ENCODE assay signal across 9 cellular contexts in genomic region chr18:50193796-50194622, GRCh38. TPM values are rescaled to one million over a fixed set of nuclear protein-coding genes. Genes with fewer than 3 reads are reported as not detected.
DNase-seq lines count a peak whose midpoint lies in the region; ATAC-seq lines count a peak whose summit lies in the region.
"Had no signal": no experiment of that assay in that cellular context is flagged by ENCODE, and none has a peak within 500 bp of the region (broad histone marks: within the 10 kb centered on the region; RNA-seq: fewer than 3 reads in every experiment).

No MANE protein-coding gene starts in this region.

- WGBS in GM23248 (ENCODE audit: low coverage in 1 of 2, low lambda C conversion rate in 2 of 2, missing lambda C conversion rate in 2 of 2), 2 experiments: 1 to 3% methylated on average over 48 to 50 of the region's 68 CpGs

- no peaks in the 10 kb centered on the region for H4K20me1 ChIP-seq in GM23248 (ENCODE audit: insufficient read depth)

- no peak overlapping the region for H3K4me2 ChIP-seq in GM23248 (ENCODE audit: unreplicated experiment)

- no peaks in the 10 kb centered on the region for H3K79me2 ChIP-seq in GM23248 (ENCODE audit: insufficient read depth)

- peaks cover 0 to 18% of the 10 kb centered on the region in 2 donors for H3K27me3 ChIP-seq in naive thymus-derived CD4-positive, alpha-beta T cell (ENCODE audit: control insufficient read depth in 2 of 2, insufficient read depth in 2 of 2, low read length in 2 of 2)
- H3K27me3 ChIP-seq in GM23248 (replicated peaks; ENCODE audit: insufficient read depth): peaks cover 61% of the 10 kb centered on the region

- H3K27ac ChIP-seq in naive thymus-derived CD4-positive, alpha-beta T cell (ENCODE audit: low read depth, low read length): no peak overlapping the region
- H3K27ac ChIP-seq in GM23248: no peak overlapping the region

- peak overlapping the region; percentile 26 for H3K4me3 Mint-ChIP-seq in central memory CD8-positive, alpha-beta T cell
- peak overlapping the region; percentile 28 to 81 (median 62) for H3K4me3 Mint-ChIP-seq in naive thymus-derived CD4-positive, alpha-beta T cell
- no peak overlapping the region for H3K4me3 Mint-ChIP-seq in activated T-helper 2 cell treated with anti-CD3 and anti-CD28 coated beads, Interferon-gamma antibody, Interleukin-2, Interleukin-4, amounts not matched to agents 10 μg/mL and 5 μg/mL and 100 μg/mL, durations not matched to agents 14 hours and 24 hours and 36 hours (ENCODE audit: low read depth)
- H3K4me3 Mint-ChIP-seq: dendritic cell treated with granulocyte-macrophage colony-stimulating factor and Interleukin-4, amounts not matched to agents 40 ng/mL and 50 ng/mL, for 4 days had no signal

- no peak overlapping the region for H3K27ac Mint-ChIP-seq in central memory CD8-positive, alpha-beta T cell (ENCODE audit: low read depth)
- H3K27ac Mint-ChIP-seq in naive thymus-derived CD4-positive, alpha-beta T cell: no peak overlapping the region
- H3K27ac Mint-ChIP-seq in activated T-helper 2 cell treated with anti-CD3 and anti-CD28 coated beads, Interferon-gamma antibody, Interleukin-2, Interleukin-4, amounts not matched to agents 10 μg/mL and 5 μg/mL and 100 μg/mL, durations not matched to agents 14 hours and 24 hours and 36 hours: no peak overlapping the region
- H3K27ac Mint-ChIP-seq: dendritic cell treated with granulocyte-macrophage colony-stimulating factor and Interleukin-4, amounts not matched to agents 40 ng/mL and 50 ng/mL, for 4 days had no signal

- no peaks in the 10 kb centered on the region for H3K9me3 Mint-ChIP-seq in central memory CD8-positive, alpha-beta T cell
- H3K9me3 Mint-ChIP-seq in naive thymus-derived CD4-positive, alpha-beta T cell: peaks cover 0 to 2% (median 0%) of the 10 kb centered on the region in 11 donors
- H3K9me3 Mint-ChIP-seq in activated T-helper 2 cell treated with anti-CD3 and anti-CD28 coated beads, Interferon-gamma antibody, Interleukin-2, Interleukin-4, amounts not matched to agents 10 μg/mL and 5 μg/mL and 100 μg/mL, durations not matched to agents 14 hours and 24 hours and 36 hours: no peaks in the 10 kb centered on the region
- H3K9me3 Mint-ChIP-seq: dendritic cell treated with granulocyte-macrophage colony-stimulating factor and Interleukin-4, amounts not matched to agents 40 ng/mL and 50 ng/mL, for 4 days had no signal

- H2AFZ ChIP-seq in GM23248: no peak overlapping the region

- H3F3A ChIP-seq in GM23248 (ENCODE audit: insufficient read depth): no peaks in the 10 kb centered on the region

- DNase-seq in COLO668 (lab: John Stamatoyannopoulos, UW; ENCODE audit: unreplicated experiment) (peak; percentile 63), NCI-H1092 treated with DMSO at 0.1 percent for 48 hours (lab: John Stamatoyannopoulos, UW) (no peak), GM23248 (no peak), ureter (ENCODE audit: low spot score) (no peak)
- DNase-seq in central memory CD8-positive, alpha-beta T cell (ENCODE audit: low spot score in 2 of 2): no peak
- peak in 1 of 9 donors; percentile 8 for DNase-seq in naive thymus-derived CD4-positive, alpha-beta T cell
- no peak for DNase-seq in activated T-helper 2 cell treated with anti-CD3 and anti-CD28 coated beads, Interferon-gamma antibody, Interleukin-2, Interleukin-4, amounts not matched to agents 10 μg/mL and 5 μg/mL and 100 μg/mL, durations not matched to agents 14 hours and 24 hours and 36 hours (ENCODE audit: low spot score)

- in situ Hi-C loops in GM23248 (cut with MboI): no loop called here

- intact Hi-C loops in naive thymus-derived CD4-positive, alpha-beta T cell (cut with micrococcal nuclease): loop anchor here (2.0 to 10.0 kb wide), 3 partner anchors 185 to 683 kb away; no protein-coding TSS in a partner anchor
- intact Hi-C loops in activated T-helper 2 cell treated with anti-CD3 and anti-CD28 coated beads, Interferon-gamma antibody, Interleukin-2, Interleukin-4, amounts not matched to agents 10 μg/mL and 5 μg/mL and 100 μg/mL, durations not matched to agents 14 hours and 24 hours and 36 hours (cut with micrococcal nuclease): no loop called here

- H3K4me1 ChIP-seq in naive thymus-derived CD4-positive, alpha-beta T cell (ENCODE audit: control insufficient read depth in 2 of 2, insufficient read depth in 2 of 2, low read length in 2 of 2): peaks cover 0 to 5% of the 10 kb centered on the region in 2 donors
- no peaks in the 10 kb centered on the region for H3K4me1 ChIP-seq in GM23248 (ENCODE audit: insufficient read depth)

- POLR2A ChIA-PET in naive thymus-derived CD4-positive, alpha-beta T cell (lab: Charles Lee): no interaction called here

- CTCF ChIA-PET in naive thymus-derived CD4-positive, alpha-beta T cell (lab: Charles Lee): no interaction called here

- no peaks in the 10 kb centered on the region for H3K36me3 Mint-ChIP-seq in central memory CD8-positive, alpha-beta T cell (ENCODE audit: insufficient read depth)
- peaks cover 0 to 8% (median 0%) of the 10 kb centered on the region in 5 donors for H3K36me3 Mint-ChIP-seq in naive thymus-derived CD4-positive, alpha-beta T cell
- H3K36me3 Mint-ChIP-seq in activated T-helper 2 cell treated with anti-CD3 and anti-CD28 coated beads, Interferon-gamma antibody, Interleukin-2, Interleukin-4, amounts not matched to agents 10 μg/mL and 5 μg/mL and 100 μg/mL, durations not matched to agents 14 hours and 24 hours and 36 hours (ENCODE audit: low read depth): no peaks in the 10 kb centered on the region

- H3K4me3 ChIP-seq in naive thymus-derived CD4-positive, alpha-beta T cell (ENCODE audit: low read length): no peak overlapping the region
- H3K4me3 ChIP-seq in GM23248: no peak overlapping the region

- H3K36me3 ChIP-seq in naive thymus-derived CD4-positive, alpha-beta T cell (ENCODE audit: control insufficient read depth in 2 of 3, insufficient read depth in 3 of 3, low read length in 3 of 3): no peaks in the 10 kb centered on the region
- H3K36me3 ChIP-seq in GM23248 (ENCODE audit: low read depth): no peaks in the 10 kb centered on the region

- H3K9me2 ChIP-seq in GM23248 (ENCODE audit: insufficient read depth): no peaks in the 10 kb centered on the region

- H3K4me1 Mint-ChIP-seq in central memory CD8-positive, alpha-beta T cell: peaks cover 15% of the 10 kb centered on the region
- H3K4me1 Mint-ChIP-seq in naive thymus-derived CD4-positive, alpha-beta T cell: peaks cover 6 to 20% (median 17%) of the 10 kb centered on the region in 7 donors
- H3K4me1 Mint-ChIP-seq in activated T-helper 2 cell treated with anti-CD3 and anti-CD28 coated beads, Interferon-gamma antibody, Interleukin-2, Interleukin-4, amounts not matched to agents 10 μg/mL and 5 μg/mL and 100 μg/mL, durations not matched to agents 14 hours and 24 hours and 36 hours (ENCODE audit: low read depth): peaks cover 5% of the 10 kb centered on the region

- no peaks in the 10 kb centered on the region for H3K9me3 ChIP-seq in naive thymus-derived CD4-positive, alpha-beta T cell (ENCODE audit: control insufficient read depth in 2 of 3, low read length in 3 of 3)
- H3K9me3 ChIP-seq in GM23248 (ENCODE audit: low read depth): no peaks in the 10 kb centered on the region

- H3K9ac ChIP-seq in GM23248: no peak overlapping the region

- H3K27me3 Mint-ChIP-seq in central memory CD8-positive, alpha-beta T cell: peaks cover 76% of the 10 kb centered on the region
- peaks cover 62 to 78% (median 75%) of the 10 kb centered on the region in 5 donors for H3K27me3 Mint-ChIP-seq in naive thymus-derived CD4-positive, alpha-beta T cell
- peaks cover 65% of the 10 kb centered on the region for H3K27me3 Mint-ChIP-seq in activated T-helper 2 cell treated with anti-CD3 and anti-CD28 coated beads, Interferon-gamma antibody, Interleukin-2, Interleukin-4, amounts not matched to agents 10 μg/mL and 5 μg/mL and 100 μg/mL, durations not matched to agents 14 hours and 24 hours and 36 hours (ENCODE audit: low read depth)

- ATAC-seq in HG03045 (IDR thresholded peaks at IDR 0.05; ENCODE audit: unreplicated experiment): peak; percentile 8
- no peak for ATAC-seq in central memory CD8-positive, alpha-beta T cell (replicated peaks; ENCODE audit: extremely low read depth, poor library complexity, severe bottlenecking)
- no peak for ATAC-seq in naive thymus-derived CD4-positive, alpha-beta T cell

RNA-seq across cellular contexts. Expression of gene MYO5B, which starts 0.9 kb away (rescaled TPM):
- total RNA-seq in naive thymus-derived CD4-positive, alpha-beta T cell: not detected
- under 1 TPM; 0.02 to 0.04 TPM for polyA plus RNA-seq in naive thymus-derived CD4-positive, alpha-beta T cell
- not detected in 2 replicates for total RNA-seq in activated T-helper 2 cell treated with anti-CD3 and anti-CD28 coated beads, Interferon-gamma antibody, Interleukin-2, Interleukin-4, amounts not matched to agents 10 μg/mL and 5 μg/mL and 100 μg/mL, durations not matched to agents 14 hours and 24 hours and 36 hours
- not detected in 2 replicates for total RNA-seq in GM23248 (2014; rRNA removed; shearing (Covaris generic))
- 0.03 and 0.05 TPM in 2 replicates for polyA plus RNA-seq in GM23248 (2016; fragmentation: Nextera tagmentation; extraction: Ambion mirVana)
- 46.2 TPM for total RNA-seq in ureter

Comparison
In these comparisons a context has a peak if more than half of its experiments do, and no peak if none do; other contexts are left out.
1. RNA of gene MYO5B, which starts 0.9 kb away (total RNA-seq): 46.2 TPM in ureter (single experiment); not detected in naive thymus-derived CD4-positive, alpha-beta T cell, not detected in activated T-helper 2 cell treated with anti-CD3 and anti-CD28 coated beads, Interferon-gamma antibody, Interleukin-2, Interleukin-4, amounts not matched to agents 10 μg/mL and 5 μg/mL and 100 μg/mL, durations not matched to agents 14 hours and 24 hours and 36 hours and not detected in GM23248; every median in the first group is over 10 times any median in the second.